Comparison of ENCODE assay signal across 32 cellular contexts in genomic region chr20:49091762-49092161, GRCh38.
"Had no signal": no experiment of that assay in that cellular context is flagged by ENCODE, and none has a peak within 500 bp of the region (broad histone marks: within the 10 kb centered on the region; RNA-seq: fewer than 3 reads in every experiment).

No MANE protein-coding gene starts in this region.

- DNase-seq: activated CD4-positive, alpha-beta memory T cell treated with anti-CD3 and anti-CD28 coated beads for 36 hours; activated CD4-positive, alpha-beta T cell treated with anti-CD3 and anti-CD28 coated beads for 36 hours; activated CD4-positive, alpha-beta T cell treated with anti-CD3 and anti-CD28 coated beads, Interleukin-2, amount 10 ng/mL, durations not matched to agents 24 days and 14 days; activated CD4-positive, CD25-positive, alpha-beta regulatory T cell; activated CD4-positive, CD25-positive, alpha-beta regulatory T cell treated with anti-CD3 and anti-CD28 coated beads, Interleukin-2, amount 50 U/mL, for 72 hours; activated CD8-positive, alpha-beta memory T cell treated with anti-CD3 and anti-CD28 coated beads, Interleukin-2, amount 10 ng/mL, durations not matched to agents 7 days and 5 days; activated CD8-positive, alpha-beta memory T cell treated with anti-CD3 and anti-CD28 coated beads, Interleukin-2, amount 50 U/mL, for 4 hours; activated CD8-positive, alpha-beta T cell treated with anti-CD3 and anti-CD28 coated beads, Interleukin-2, amount 10 ng/mL, durations not matched to agents 7 days and 5 days; activated effector memory CD4-positive, alpha-beta T cell treated with Interleukin-2 at 50 U/mL for 16 hours; activated gamma-delta T cell treated with Interleukin-2 at 50 U/mL for 16 hours; activated naive CD4-positive, alpha-beta T cell treated with anti-CD3 and anti-CD28 coated beads, Interleukin-2, amount 50 U/mL, for 16 hours; activated naive CD4-positive, alpha-beta T cell treated with Interleukin-2 at 50 U/mL for 16 hours; activated T-cell treated with anti-CD3 and anti-CD28 coated beads, Interleukin-2, amount 50 U/mL, for 1 hour; amniotic stem cell; anterior cingulate cortex; brain microvascular endothelial cell; dorsolateral prefrontal cortex; effector memory CD4-positive, alpha-beta T cell; endodermal cell; foreskin melanocyte; SW 1271; T-helper 1 cell; T-helper 17 cell; T1000 had no signal

- H3K4me3 ChIP-seq: coronary artery, dorsolateral prefrontal cortex, gastroesophageal sphincter had no signal

- H3K27me3 ChIP-seq: brain microvascular endothelial cell, dorsolateral prefrontal cortex, gastroesophageal sphincter had no signal

- H3K4me3 Mint-ChIP-seq: activated CD4-positive, alpha-beta memory T cell treated with anti-CD3 and anti-CD28 coated beads for 36 hours; activated CD4-positive, alpha-beta T cell treated with anti-CD3 and anti-CD28 coated beads for 36 hours; activated CD4-positive, alpha-beta T cell treated with anti-CD3 and anti-CD28 coated beads, Interleukin-2, amount 10 ng/mL, durations not matched to agents 24 days and 14 days; activated CD8-positive, alpha-beta memory T cell treated with anti-CD3 and anti-CD28 coated beads, Interleukin-2, amount 10 ng/mL, durations not matched to agents 7 days and 5 days; activated CD8-positive, alpha-beta T cell treated with anti-CD3 and anti-CD28 coated beads, Interleukin-2, amount 10 ng/mL, durations not matched to agents 7 days and 5 days; activated naive CD8-positive, alpha-beta T cell; activated T-helper 17 cell treated with anti-CD3 and anti-CD28 coated beads, Interleukin-2, amount 50 U/mL, for 72 hours; central memory CD8-positive, alpha-beta T cell; dendritic cell treated with granulocyte-macrophage colony-stimulating factor and Interleukin-4, amounts not matched to agents 40 ng/mL and 50 ng/mL, for 4 days; endodermal cell; T-helper 17 cell; T-helper 2 cell treated with Interferon-gamma antibody and Interleukin-4, amounts not matched to agents 5 μg/mL and 100 μg/mL, for 36 hours had no signal

- H3K27me3 Mint-ChIP-seq: activated CD4-positive, alpha-beta memory T cell treated with anti-CD3 and anti-CD28 coated beads for 36 hours; activated CD4-positive, alpha-beta T cell treated with anti-CD3 and anti-CD28 coated beads for 36 hours; activated CD4-positive, alpha-beta T cell treated with anti-CD3 and anti-CD28 coated beads, Interleukin-2, amount 10 ng/mL, durations not matched to agents 24 days and 14 days; activated CD8-positive, alpha-beta memory T cell treated with anti-CD3 and anti-CD28 coated beads, Interleukin-2, amount 10 ng/mL, durations not matched to agents 7 days and 5 days; activated naive CD8-positive, alpha-beta T cell; activated T-helper 17 cell treated with anti-CD3 and anti-CD28 coated beads, Interleukin-2, amount 50 U/mL, for 72 hours; central memory CD8-positive, alpha-beta T cell; dendritic cell treated with granulocyte-macrophage colony-stimulating factor and Interleukin-4, amounts not matched to agents 40 ng/mL and 50 ng/mL, for 4 days; T-helper 17 cell had no signal

- H3K9me3 Mint-ChIP-seq: activated CD4-positive, alpha-beta memory T cell treated with anti-CD3 and anti-CD28 coated beads for 36 hours; activated CD4-positive, alpha-beta T cell treated with anti-CD3 and anti-CD28 coated beads, Interleukin-2, amount 10 ng/mL, durations not matched to agents 24 days and 14 days; activated T-helper 17 cell treated with anti-CD3 and anti-CD28 coated beads, Interleukin-2, amount 50 U/mL, for 72 hours; central memory CD8-positive, alpha-beta T cell; dendritic cell treated with granulocyte-macrophage colony-stimulating factor and Interleukin-4, amounts not matched to agents 40 ng/mL and 50 ng/mL, for 4 days; endodermal cell; T-helper 2 cell treated with Interferon-gamma antibody and Interleukin-4, amounts not matched to agents 5 μg/mL and 100 μg/mL, for 36 hours had no signal

- ATAC-seq: activated CD4-positive, alpha-beta T cell treated with anti-CD3 and anti-CD28 coated beads for 36 hours; activated CD8-positive, alpha-beta memory T cell treated with anti-CD3 and anti-CD28 coated beads, Interleukin-2, amount 10 ng/mL, durations not matched to agents 7 days and 5 days; activated CD8-positive, alpha-beta T cell treated with anti-CD3 and anti-CD28 coated beads, Interleukin-2, amount 10 ng/mL, durations not matched to agents 7 days and 5 days; activated T-helper 17 cell treated with anti-CD3 and anti-CD28 coated beads, Interleukin-2, amount 50 U/mL, for 72 hours; esophagus mucosa; gastroesophageal sphincter; T-helper 17 cell had no signal

- H3K4me1 ChIP-seq: gastroesophageal sphincter had no signal

- H3K9me3 ChIP-seq: gastroesophageal sphincter had no signal

- H3K27ac ChIP-seq: brain microvascular endothelial cell, coronary artery, dorsolateral prefrontal cortex, gastroesophageal sphincter had no signal

- H3K27ac Mint-ChIP-seq: activated CD4-positive, alpha-beta memory T cell treated with anti-CD3 and anti-CD28 coated beads for 36 hours; activated CD4-positive, alpha-beta T cell treated with anti-CD3 and anti-CD28 coated beads for 36 hours; activated CD4-positive, alpha-beta T cell treated with anti-CD3 and anti-CD28 coated beads, Interleukin-2, amount 10 ng/mL, durations not matched to agents 24 days and 14 days; activated CD8-positive, alpha-beta memory T cell treated with anti-CD3 and anti-CD28 coated beads, Interleukin-2, amount 10 ng/mL, durations not matched to agents 7 days and 5 days; activated CD8-positive, alpha-beta T cell treated with anti-CD3 and anti-CD28 coated beads, Interleukin-2, amount 10 ng/mL, durations not matched to agents 7 days and 5 days; activated naive CD8-positive, alpha-beta T cell; activated T-helper 17 cell treated with anti-CD3 and anti-CD28 coated beads, Interleukin-2, amount 50 U/mL, for 72 hours; dendritic cell treated with granulocyte-macrophage colony-stimulating factor and Interleukin-4, amounts not matched to agents 40 ng/mL and 50 ng/mL, for 4 days; T-helper 17 cell had no signal

- H3K4me1 Mint-ChIP-seq: activated CD4-positive, alpha-beta T cell treated with anti-CD3 and anti-CD28 coated beads for 36 hours; activated CD4-positive, alpha-beta T cell treated with anti-CD3 and anti-CD28 coated beads, Interleukin-2, amount 10 ng/mL, durations not matched to agents 24 days and 14 days; activated CD8-positive, alpha-beta memory T cell treated with anti-CD3 and anti-CD28 coated beads, Interleukin-2, amount 10 ng/mL, durations not matched to agents 7 days and 5 days; activated T-helper 17 cell treated with anti-CD3 and anti-CD28 coated beads, Interleukin-2, amount 50 U/mL, for 72 hours; central memory CD8-positive, alpha-beta T cell; endodermal cell had no signal
